In genomic region chr4:69649629-69650028, GRCh38 we compare ENCODE assay signal across 20 cellular contexts. TPM values are rescaled to one million over a fixed set of nuclear protein-coding genes. Genes with fewer than 3 reads are reported as not detected.
"Had no signal": no experiment of that assay in that cellular context is flagged by ENCODE, and none has a peak within 500 bp of the region (broad histone marks: within the 10 kb centered on the region; RNA-seq: fewer than 3 reads in every experiment).

No MANE protein-coding gene starts in this region.

- H3K27me3 ChIP-seq: body of pancreas, esophagus muscularis mucosa, left lung, neural progenitor cell had no signal

- H3K27ac Mint-ChIP-seq: activated CD4-positive, alpha-beta memory T cell treated with anti-CD3 and anti-CD28 coated beads for 36 hours; activated naive CD4-positive, alpha-beta T cell treated with anti-CD3 and anti-CD28 coated beads, Interleukin-2, amount 50 U/mL, for 72 hours; dendritic cell treated with granulocyte-macrophage colony-stimulating factor and Interleukin-4, amounts not matched to agents 40 ng/mL and 50 ng/mL, for 4 days; effector memory CD8-positive, alpha-beta T cell; neural progenitor cell had no signal

- H3K27me3 Mint-ChIP-seq: activated CD4-positive, alpha-beta memory T cell treated with anti-CD3 and anti-CD28 coated beads for 36 hours; dendritic cell treated with granulocyte-macrophage colony-stimulating factor and Interleukin-4, amounts not matched to agents 40 ng/mL and 50 ng/mL, for 4 days; effector memory CD8-positive, alpha-beta T cell had no signal

- H3K9me3 Mint-ChIP-seq: activated CD4-positive, alpha-beta memory T cell treated with anti-CD3 and anti-CD28 coated beads for 36 hours; activated naive CD4-positive, alpha-beta T cell treated with anti-CD3 and anti-CD28 coated beads, Interleukin-2, amount 50 U/mL, for 72 hours; activated T-cell treated with anti-CD3 and anti-CD28 coated beads, Interleukin-2, amount 50 U/mL, for 4 hours; dendritic cell treated with granulocyte-macrophage colony-stimulating factor and Interleukin-4, amounts not matched to agents 40 ng/mL and 50 ng/mL, for 4 days; neural progenitor cell had no signal

- H3K36me3 Mint-ChIP-seq: activated CD4-positive, alpha-beta memory T cell treated with anti-CD3 and anti-CD28 coated beads for 36 hours; activated naive CD4-positive, alpha-beta T cell treated with anti-CD3 and anti-CD28 coated beads, Interleukin-2, amount 50 U/mL, for 72 hours; neural progenitor cell had no signal

- H3K4me3 Mint-ChIP-seq: activated CD4-positive, alpha-beta memory T cell treated with anti-CD3 and anti-CD28 coated beads for 36 hours; activated T-cell treated with anti-CD3 and anti-CD28 coated beads, Interleukin-2, amount 50 U/mL, for 4 hours; dendritic cell treated with granulocyte-macrophage colony-stimulating factor and Interleukin-4, amounts not matched to agents 40 ng/mL and 50 ng/mL, for 4 days; effector memory CD8-positive, alpha-beta T cell; neural progenitor cell had no signal

- H3K79me2 ChIP-seq: parathyroid adenoma had no signal

- H3K9me3 ChIP-seq: body of pancreas, esophagus muscularis mucosa, left lung had no signal

- H3K27ac ChIP-seq: body of pancreas, esophagus muscularis mucosa, left lung, neural progenitor cell, parathyroid adenoma had no signal

- DNase-seq: activated CD4-positive, alpha-beta memory T cell treated with anti-CD3 and anti-CD28 coated beads for 36 hours; activated effector memory CD4-positive, alpha-beta T cell treated with anti-CD3 and anti-CD28 coated beads, Interleukin-2, amount 50 U/mL, for 16 hours; activated T-cell treated with anti-CD3 and anti-CD28 coated beads, Interleukin-2, amount 50 U/mL, for 4 hours; amniotic stem cell; body of pancreas; cerebellar nuclear complex; effector memory CD8-positive, alpha-beta T cell; foreskin melanocyte; head of caudate nucleus; left lung; mesendoderm; retina; T-helper 1 cell had no signal

- H3K4me2 ChIP-seq: neural progenitor cell had no signal

- ATAC-seq: activated naive CD4-positive, alpha-beta T cell treated with anti-CD3 and anti-CD28 coated beads, Interleukin-2, amount 50 U/mL, for 72 hours; activated T-cell treated with anti-CD3 and anti-CD28 coated beads, Interleukin-2, amount 50 U/mL, for 4 hours; body of pancreas; effector memory CD8-positive, alpha-beta T cell; left lung had no signal

- H2AFZ ChIP-seq: neural progenitor cell, parathyroid adenoma had no signal

- H3K36me3 ChIP-seq: esophagus muscularis mucosa, left lung, neural progenitor cell had no signal

- H3K4me1 ChIP-seq: body of pancreas, esophagus muscularis mucosa, left lung, neural progenitor cell, parathyroid adenoma had no signal

- H3K4me3 ChIP-seq: body of pancreas, esophagus muscularis mucosa, left lung, neural progenitor cell, skin epidermis had no signal

RNA-seq across cellular contexts. Expression of gene UGT2A1, which starts 3.4 kb away (rescaled TPM):
- total RNA-seq: activated CD4-positive, alpha-beta memory T cell treated with anti-CD3 and anti-CD28 coated beads for 36 hours; activated naive CD4-positive, alpha-beta T cell treated with anti-CD3 and anti-CD28 coated beads, Interleukin-2, amount 50 U/mL, for 72 hours; activated T-cell treated with anti-CD3 and anti-CD28 coated beads, Interleukin-2, amount 50 U/mL, for 4 hours; body of pancreas; esophagus muscularis mucosa; left lung had no signal

RNA-seq across cellular contexts. Expression of gene UGT2A2, which starts 10.2 kb away (rescaled TPM):
- total RNA-seq: activated CD4-positive, alpha-beta memory T cell treated with anti-CD3 and anti-CD28 coated beads for 36 hours; activated naive CD4-positive, alpha-beta T cell treated with anti-CD3 and anti-CD28 coated beads, Interleukin-2, amount 50 U/mL, for 72 hours; activated T-cell treated with anti-CD3 and anti-CD28 coated beads, Interleukin-2, amount 50 U/mL, for 4 hours; body of pancreas; esophagus muscularis mucosa; left lung had no signal
- polyA plus RNA-seq: thymus had no signal
